ENCODE assay signal across 19 cellular contexts in genomic region chr13:74270018-74270417, GRCh38.
DNase-seq lines count a peak whose midpoint lies in the region; ATAC-seq and TF ChIP-seq lines count a peak whose summit lies in the region.
"Had no signal": no experiment of that assay in that cellular context is flagged by ENCODE, and none has a peak within 500 bp of the region (broad histone marks: within the 10 kb centered on the region; RNA-seq: fewer than 3 reads in every experiment).

No MANE protein-coding gene starts in this region.

- H3K36me3 ChIP-seq in PC-3 (ENCODE audit: low read depth, low read length), result no peaks in the 10 kb centered on the region
- no peaks in the 10 kb centered on the region for H3K36me3 ChIP-seq in naive thymus-derived CD4-positive, alpha-beta T cell (ENCODE audit: control insufficient read depth in 2 of 3, insufficient read depth in 3 of 3, low read length in 3 of 3)
- H3K36me3 ChIP-seq: Peyer's patch had no signal

- POLR2A ChIA-PET in PC-3 (lab: Charles Lee; ENCODE audit: unreplicated experiment), result no interaction called here
- POLR2A ChIA-PET in naive thymus-derived CD4-positive, alpha-beta T cell (lab: Charles Lee), result interaction anchor here (0.6 to 1.2 kb wide), 3 partner anchors 13 to 549 kb away, joined by 3 to 4 read pairs (median 3); no protein-coding TSS in a partner anchor

- no peaks in the 10 kb centered on the region for H3K79me2 ChIP-seq in PC-3 (ENCODE audit: low read length)

- H3K4me2 ChIP-seq in PC-3 (ENCODE audit: low read length), result peak overlapping the region; percentile 67

- in situ Hi-C loops in G401 (cut with HindIII; ENCODE audit: low sequenced_read_pairs), result no loop called here

- CTCF ChIA-PET in PC-3 (lab: Charles Lee), result interaction anchor here (0.5 kb wide), 1 partner anchor 17 kb away, joined by 3 read pairs; no protein-coding TSS in a partner anchor
- CTCF ChIA-PET in naive thymus-derived CD4-positive, alpha-beta T cell (lab: Charles Lee), result interaction anchor here (1.1 kb wide), 1 partner anchor 16 kb away, joined by 3 read pairs; no protein-coding TSS in a partner anchor

- peaks cover 16% of the 10 kb centered on the region for H3K4me1 ChIP-seq in PC-3 (ENCODE audit: insufficient read depth, low read length)
- peaks cover 5% of the 10 kb centered on the region for H3K4me1 ChIP-seq in foreskin keratinocyte
- H3K4me1 ChIP-seq in naive thymus-derived CD4-positive, alpha-beta T cell (ENCODE audit: control insufficient read depth in 2 of 2, insufficient read depth in 2 of 2, low read length in 2 of 2), result no peaks in the 10 kb centered on the region
- H3K4me1 ChIP-seq: Peyer's patch had no signal

- H3K27me3 Mint-ChIP-seq in activated naive CD8-positive, alpha-beta T cell treated with anti-CD3 and anti-CD28 coated beads, Interleukin-2, amount 50 U/mL, for 24 hours, result no peaks in the 10 kb centered on the region
- no peaks in the 10 kb centered on the region for H3K27me3 Mint-ChIP-seq in activated naive CD8-positive, alpha-beta T cell treated with anti-CD3 and anti-CD28 coated beads for 36 hours
- H3K27me3 Mint-ChIP-seq in naive thymus-derived CD4-positive, alpha-beta T cell, result peaks cover 0 to 5% (median 0%) of the 10 kb centered on the region in 5 donors

- H4K20me1 ChIP-seq in PC-3 (ENCODE audit: low read length), result no peaks in the 10 kb centered on the region

- H3K27me3 ChIP-seq in PC-3 (ENCODE audit: low read length) (no peaks in the 10 kb centered on the region), foreskin keratinocyte (no peaks in the 10 kb centered on the region)
- no peaks in the 10 kb centered on the region for H3K27me3 ChIP-seq in naive thymus-derived CD4-positive, alpha-beta T cell (ENCODE audit: control insufficient read depth in 2 of 2, insufficient read depth in 2 of 2, low read length in 2 of 2)
- H3K27me3 ChIP-seq: Peyer's patch had no signal

- no TSS peak for BruUV-seq in PC-3 (replicated peaks; lab: Mats Ljungman, UMichigan)

- peak; percentile 54 for ATAC-seq in activated naive CD8-positive, alpha-beta T cell treated with anti-CD3 and anti-CD28 coated beads, Interleukin-2, amount 50 U/mL, for 24 hours
- peak; percentile 96 for ATAC-seq in PC-3
- peak; percentile 99 for ATAC-seq in foreskin keratinocyte
- ATAC-seq in stimulated activated naive CD8-positive, alpha-beta T cell treated with anti-CD3 and anti-CD28 coated beads, Interleukin-15, Interleukin-2, amounts not matched to agents 100 U/mL and 50 U/mL, for 24 hours, result peak; percentile 49
- ATAC-seq in naive thymus-derived CD4-positive, alpha-beta T cell, result no peak
- no peak for ATAC-seq in HG02759 (IDR thresholded peaks at IDR 0.05; ENCODE audit: unreplicated experiment)
- ATAC-seq: HCT116 had no signal

- no peak overlapping the region for H3K27ac Mint-ChIP-seq in activated naive CD8-positive, alpha-beta T cell treated with anti-CD3 and anti-CD28 coated beads, Interleukin-2, amount 50 U/mL, for 24 hours
- H3K27ac Mint-ChIP-seq in activated naive CD8-positive, alpha-beta T cell treated with anti-CD3 and anti-CD28 coated beads for 36 hours, result no peak overlapping the region
- H3K27ac Mint-ChIP-seq in naive thymus-derived CD4-positive, alpha-beta T cell, result peak overlapping the region in 1 of 9 donors; percentile 39

- no peak overlapping the region for H2AFZ ChIP-seq in PC-3 (ENCODE audit: low read length)

- peaks cover 36% of the 10 kb centered on the region for H3K9me3 Mint-ChIP-seq in activated naive CD8-positive, alpha-beta T cell treated with anti-CD3 and anti-CD28 coated beads, Interleukin-2, amount 50 U/mL, for 24 hours
- peaks cover 26% of the 10 kb centered on the region for H3K9me3 Mint-ChIP-seq in activated naive CD8-positive, alpha-beta T cell treated with anti-CD3 and anti-CD28 coated beads for 36 hours
- H3K9me3 Mint-ChIP-seq in naive thymus-derived CD4-positive, alpha-beta T cell, result peaks cover 8 to 40% (median 16%) of the 10 kb centered on the region in 11 donors

- intact Hi-C loops in PC-3 (cut with micrococcal nuclease), result no loop called here
- intact Hi-C loops in naive thymus-derived CD4-positive, alpha-beta T cell (cut with micrococcal nuclease), result no loop called here

- DNase-seq in activated naive CD8-positive, alpha-beta T cell treated with anti-CD3 and anti-CD28 coated beads, Interleukin-2, amount 50 U/mL, for 24 hours, result no peak
- DNase-seq in activated naive CD8-positive, alpha-beta T cell treated with anti-CD3 and anti-CD28 coated beads for 36 hours, result no peak
- DNase-seq in PC-3 (peak; percentile 85), foreskin keratinocyte (peak; percentile 71 to 95), G401 (ENCODE audit: low spot score) (no peak)
- no peak for DNase-seq in stimulated activated naive CD8-positive, alpha-beta T cell treated with anti-CD3 and anti-CD28 coated beads, Interleukin-15, Interleukin-2, amounts not matched to agents 100 U/mL and 50 U/mL, for 24 hours
- DNase-seq in naive thymus-derived CD4-positive, alpha-beta T cell, result no peak
- DNase-seq: AML-193, Caco-2, DMS53, KBM-7, MM.1S, NCI-H1105, NCI-H1694 treated with DMSO at 0.1 percent for 48 hours, NCI-H774, Peyer's patch, SIG-M5 had no signal

- no peak overlapping the region for H3K4me3 ChIP-seq in PC-3 (ENCODE audit: low read length)
- H3K4me3 ChIP-seq in naive thymus-derived CD4-positive, alpha-beta T cell (ENCODE audit: low read length), result no peak overlapping the region
- H3K4me3 ChIP-seq: Peyer's patch had no signal

- H3K27ac ChIP-seq in PC-3 (ENCODE audit: low read length) (peak overlapping the region; percentile 76), foreskin keratinocyte (no peak overlapping the region)
- H3K27ac ChIP-seq in naive thymus-derived CD4-positive, alpha-beta T cell (ENCODE audit: low read depth, low read length), result no peak overlapping the region
- H3K27ac ChIP-seq: Peyer's patch had no signal

- peaks cover 8% of the 10 kb centered on the region for H3K36me3 Mint-ChIP-seq in activated naive CD8-positive, alpha-beta T cell treated with anti-CD3 and anti-CD28 coated beads, Interleukin-2, amount 50 U/mL, for 24 hours (ENCODE audit: low read depth)
- H3K36me3 Mint-ChIP-seq in activated naive CD8-positive, alpha-beta T cell treated with anti-CD3 and anti-CD28 coated beads for 36 hours, result peaks cover 30% of the 10 kb centered on the region
- peaks cover 6 to 47% (median 28%) of the 10 kb centered on the region in 5 donors for H3K36me3 Mint-ChIP-seq in naive thymus-derived CD4-positive, alpha-beta T cell

- H3K9me2 ChIP-seq in PC-3 (replicated peaks; ENCODE audit: low read length), result no peaks in the 10 kb centered on the region

- no peak for TF ChIP-seq CTCF in PC-3 (conservative IDR thresholded peaks at IDR 0.05; ENCODE audit: low read depth, low read length)
- TF ChIP-seq CTCF in foreskin keratinocyte (conservative IDR thresholded peaks at IDR 0.05), result peak; percentile 43

- H3K9ac ChIP-seq in PC-3 (ENCODE audit: low read length), result 0 out of 2 replicates have a peak overlapping the region, but pooled peaks have one; percentile 29

- H3K4me3 Mint-ChIP-seq in activated naive CD8-positive, alpha-beta T cell treated with anti-CD3 and anti-CD28 coated beads, Interleukin-2, amount 50 U/mL, for 24 hours, result no peak overlapping the region
- no peak overlapping the region for H3K4me3 Mint-ChIP-seq in activated naive CD8-positive, alpha-beta T cell treated with anti-CD3 and anti-CD28 coated beads for 36 hours
- no peak overlapping the region for H3K4me3 Mint-ChIP-seq in naive thymus-derived CD4-positive, alpha-beta T cell

- no peaks in the 10 kb centered on the region for H3F3A ChIP-seq in PC-3 (ENCODE audit: low read length, unreplicated experiment)

- H3K9me3 ChIP-seq in PC-3 (ENCODE audit: low read length), result no peaks in the 10 kb centered on the region
- H3K9me3 ChIP-seq in naive thymus-derived CD4-positive, alpha-beta T cell (ENCODE audit: control insufficient read depth in 2 of 3, low read length in 3 of 3), result peaks cover 0 to 4% (median 0%) of the 10 kb centered on the region in 3 experiments
- H3K9me3 ChIP-seq: Peyer's patch had no signal

- peaks cover 23% of the 10 kb centered on the region for H3K4me1 Mint-ChIP-seq in activated naive CD8-positive, alpha-beta T cell treated with anti-CD3 and anti-CD28 coated beads, Interleukin-2, amount 50 U/mL, for 24 hours
- peaks cover 15% of the 10 kb centered on the region for H3K4me1 Mint-ChIP-seq in activated naive CD8-positive, alpha-beta T cell treated with anti-CD3 and anti-CD28 coated beads for 36 hours
- peaks cover 0 to 34% (median 16%) of the 10 kb centered on the region in 7 donors for H3K4me1 Mint-ChIP-seq in naive thymus-derived CD4-positive, alpha-beta T cell

Comparison
In these comparisons a context has a peak if more than half of its experiments do, and no peak if none do; other contexts are left out.
1. ATAC-seq: peak in activated naive CD8-positive, alpha-beta T cell treated with anti-CD3 and anti-CD28 coated beads, Interleukin-2, amount 50 U/mL, for 24 hours (single experiment), PC-3 (single experiment), foreskin keratinocyte (single experiment) and stimulated activated naive CD8-positive, alpha-beta T cell treated with anti-CD3 and anti-CD28 coated beads, Interleukin-15, Interleukin-2, amounts not matched to agents 100 U/mL and 50 U/mL, for 24 hours (single experiment); none in naive thymus-derived CD4-positive, alpha-beta T cell (single experiment) and HG02759 (single experiment).
2. DNase-seq: peak in PC-3 (single experiment) and foreskin keratinocyte (2 of 2); none in activated naive CD8-positive, alpha-beta T cell treated with anti-CD3 and anti-CD28 coated beads, Interleukin-2, amount 50 U/mL, for 24 hours (single experiment), activated naive CD8-positive, alpha-beta T cell treated with anti-CD3 and anti-CD28 coated beads for 36 hours (single experiment), stimulated activated naive CD8-positive, alpha-beta T cell treated with anti-CD3 and anti-CD28 coated beads, Interleukin-15, Interleukin-2, amounts not matched to agents 100 U/mL and 50 U/mL, for 24 hours (single experiment), G401 (single experiment) and naive thymus-derived CD4-positive, alpha-beta T cell (0 of 9).